In genomic region chr15:90469723-90470122, GRCh38 we compare ENCODE assay signal across 19 cellular contexts. TPM values are rescaled to one million over a fixed set of nuclear protein-coding genes. Genes with fewer than 3 reads are reported as not detected.
A peak's percentile ranks its signal among the peaks of the same experiment; 100 is the strongest.
DNase-seq lines count a peak whose midpoint lies in the region; ATAC-seq, FAIRE-seq and TF ChIP-seq lines count a peak whose summit lies in the region.
"Had no signal": no experiment of that assay in that cellular context is flagged by ENCODE, and none has a peak within 500 bp of the region (broad histone marks: within the 10 kb centered on the region; RNA-seq: fewer than 3 reads in every experiment).

No MANE protein-coding gene starts in this region.

- ATAC-seq in activated T-cell treated with anti-CD3 and anti-CD28 coated beads, Interleukin-2, amount 50 U/mL, for 72 hours (replicated peaks in 1 of 2) = no peak
- ATAC-seq in memory B cell (ENCODE audit: low read depth) = no peak
- no peak for ATAC-seq in GM19455 (IDR thresholded peaks at IDR 0.05; ENCODE audit: unreplicated experiment)
- ATAC-seq: activated CD4-positive, CD25-positive, alpha-beta regulatory T cell treated with anti-CD3 and anti-CD28 coated beads, Interleukin-2, amount 50 U/mL, for 24 hours; heart left ventricle had no signal

- intact Hi-C loops in activated T-helper 1 cell treated with anti-CD3 and anti-CD28 coated beads, Interleukin-12 subunit alpha, Interleukin-12 subunit beta, Interleukin-2, Interleukin-4 antibody, amounts not matched to agents 30 ng/mL and 10 ng/mL and 1 ng/mL, durations not matched to agents 14 hours and 24 hours and 36 hours (cut with micrococcal nuclease) = no loop called here

- H3K36me3 Mint-ChIP-seq in activated T-cell treated with anti-CD3 and anti-CD28 coated beads, Interleukin-2, amount 50 U/mL, for 72 hours (ENCODE audit: insufficient read depth in 2 of 2) = peaks cover 12 to 48% of the 10 kb centered on the region in 2 donors
- peaks cover 55% of the 10 kb centered on the region for H3K36me3 Mint-ChIP-seq in activated T-helper 1 cell treated with anti-CD3 and anti-CD28 coated beads, Interleukin-12 subunit alpha, Interleukin-12 subunit beta, Interleukin-2, Interleukin-4 antibody, amounts not matched to agents 30 ng/mL and 10 ng/mL and 1 ng/mL, durations not matched to agents 14 hours and 24 hours and 36 hours (ENCODE audit: low read depth)
- peaks cover 42% of the 10 kb centered on the region for H3K36me3 Mint-ChIP-seq in memory B cell
- peaks cover 35% of the 10 kb centered on the region for H3K36me3 Mint-ChIP-seq in type B pancreatic cell

- no peaks in the 10 kb centered on the region for H3K9me3 Mint-ChIP-seq in activated T-cell treated with anti-CD3 and anti-CD28 coated beads, Interleukin-2, amount 50 U/mL, for 72 hours
- no peaks in the 10 kb centered on the region for H3K9me3 Mint-ChIP-seq in activated T-helper 1 cell treated with anti-CD3 and anti-CD28 coated beads, Interleukin-12 subunit alpha, Interleukin-12 subunit beta, Interleukin-2, Interleukin-4 antibody, amounts not matched to agents 30 ng/mL and 10 ng/mL and 1 ng/mL, durations not matched to agents 14 hours and 24 hours and 36 hours
- H3K9me3 Mint-ChIP-seq in memory B cell (no peaks in the 10 kb centered on the region), type B pancreatic cell (no peaks in the 10 kb centered on the region)

- H3K4me1 Mint-ChIP-seq in activated T-cell treated with anti-CD3 and anti-CD28 coated beads, Interleukin-2, amount 50 U/mL, for 72 hours (ENCODE audit: low read depth) = peaks cover under 1% of the 10 kb centered on the region
- H3K4me1 Mint-ChIP-seq in activated T-helper 1 cell treated with anti-CD3 and anti-CD28 coated beads, Interleukin-12 subunit alpha, Interleukin-12 subunit beta, Interleukin-2, Interleukin-4 antibody, amounts not matched to agents 30 ng/mL and 10 ng/mL and 1 ng/mL, durations not matched to agents 14 hours and 24 hours and 36 hours (ENCODE audit: low read depth) = peaks cover 20% of the 10 kb centered on the region
- H3K4me1 Mint-ChIP-seq in memory B cell = peaks cover 7% of the 10 kb centered on the region
- H3K4me1 Mint-ChIP-seq in type B pancreatic cell (ENCODE audit: unreplicated experiment) = no peaks in the 10 kb centered on the region

- no peak overlapping the region for H3K4me3 Mint-ChIP-seq in activated T-cell treated with anti-CD3 and anti-CD28 coated beads, Interleukin-2, amount 50 U/mL, for 72 hours
- no peak overlapping the region for H3K4me3 Mint-ChIP-seq in activated T-helper 1 cell treated with anti-CD3 and anti-CD28 coated beads, Interleukin-12 subunit alpha, Interleukin-12 subunit beta, Interleukin-2, Interleukin-4 antibody, amounts not matched to agents 30 ng/mL and 10 ng/mL and 1 ng/mL, durations not matched to agents 14 hours and 24 hours and 36 hours
- H3K4me3 Mint-ChIP-seq in memory B cell (no peak overlapping the region), type B pancreatic cell (no peak overlapping the region)

- no peak for DNase-seq in activated T-cell treated with anti-CD3 and anti-CD28 coated beads, Interleukin-2, amount 50 U/mL, for 72 hours
- DNase-seq in activated T-cell treated with anti-CD3 and anti-CD28 coated beads, Interleukin-2, amount 50 U/mL, for 1 hour = no peak
- DNase-seq in activated T-helper 1 cell treated with anti-CD3 and anti-CD28 coated beads, Interleukin-12 subunit alpha, Interleukin-12 subunit beta, Interleukin-2, Interleukin-4 antibody, amounts not matched to agents 30 ng/mL and 10 ng/mL and 1 ng/mL, durations not matched to agents 14 hours and 24 hours and 36 hours (ENCODE audit: low spot score) = no peak
- DNase-seq in memory B cell (ENCODE audit: low spot score in 2 of 2) = no peak
- no peak for DNase-seq in type B pancreatic cell (ENCODE audit: extremely low spot score, unreplicated experiment)
- DNase-seq in RCC 7860 (ENCODE audit: low spot score) = no peak
- DNase-seq in NCI-H345 treated with DMSO at 0.1 percent for 48 hours (lab: John Stamatoyannopoulos, UW; ENCODE audit: unreplicated experiment) = no peak
- DNase-seq: activated naive CD4-positive, alpha-beta T cell treated with anti-CD3 and anti-CD28 coated beads, Interleukin-2, amount 50 U/mL, for 16 hours; C1 segment of cervical spinal cord; cortex of kidney; heart left ventricle; NCI-H1092 treated with DMSO at 0.1 percent for 48 hours; NCI-H2081; NCI-H446 treated with DMSO at 0.1 percent for 48 hours; nucleus accumbens; stimulated activated CD4-positive, alpha-beta T cell treated with anti-CD3 and anti-CD28 coated beads, Interleukin-4, amount 100 ng/mL, for 1 hour; T1000 had no signal

- no peak for TF ChIP-seq CTCF in type B pancreatic cell (conservative IDR thresholded peaks at IDR 0.05)

- H3K27ac Mint-ChIP-seq in activated T-cell treated with anti-CD3 and anti-CD28 coated beads, Interleukin-2, amount 50 U/mL, for 72 hours = peak overlapping the region; percentile 64
- peak overlapping the region; percentile 24 for H3K27ac Mint-ChIP-seq in activated T-helper 1 cell treated with anti-CD3 and anti-CD28 coated beads, Interleukin-12 subunit alpha, Interleukin-12 subunit beta, Interleukin-2, Interleukin-4 antibody, amounts not matched to agents 30 ng/mL and 10 ng/mL and 1 ng/mL, durations not matched to agents 14 hours and 24 hours and 36 hours
- H3K27ac Mint-ChIP-seq in memory B cell (peak overlapping the region; percentile 76), type B pancreatic cell (peak overlapping the region; percentile 20)

- no peaks in the 10 kb centered on the region for H3K27me3 Mint-ChIP-seq in activated T-cell treated with anti-CD3 and anti-CD28 coated beads, Interleukin-2, amount 50 U/mL, for 72 hours (ENCODE audit: low read depth)
- no peaks in the 10 kb centered on the region for H3K27me3 Mint-ChIP-seq in activated T-helper 1 cell treated with anti-CD3 and anti-CD28 coated beads, Interleukin-12 subunit alpha, Interleukin-12 subunit beta, Interleukin-2, Interleukin-4 antibody, amounts not matched to agents 30 ng/mL and 10 ng/mL and 1 ng/mL, durations not matched to agents 14 hours and 24 hours and 36 hours (ENCODE audit: insufficient read depth)
- no peaks in the 10 kb centered on the region for H3K27me3 Mint-ChIP-seq in memory B cell
- no peaks in the 10 kb centered on the region for H3K27me3 Mint-ChIP-seq in type B pancreatic cell

- FAIRE-seq in RCC 7860 (lab: Jason Lieb, UNC) = no peak

RNA-seq across cellular contexts. Expression of gene CRTC3, which starts 60.0 kb away (rescaled TPM):
- total RNA-seq in activated T-cell treated with anti-CD3 and anti-CD28 coated beads, Interleukin-2, amount 50 U/mL, for 72 hours = 10 to 100 TPM; 73.2 to 77.3 TPM
- 54.0 and 61.2 TPM in 2 replicates for total RNA-seq in activated T-helper 1 cell treated with anti-CD3 and anti-CD28 coated beads, Interleukin-12 subunit alpha, Interleukin-12 subunit beta, Interleukin-2, Interleukin-4 antibody, amounts not matched to agents 30 ng/mL and 10 ng/mL and 1 ng/mL, durations not matched to agents 14 hours and 24 hours and 36 hours
- 26.2 and 31.4 TPM in 2 replicates for total RNA-seq in type B pancreatic cell (ENCODE audit: low replicate concordance)

Comparison
In these comparisons a context has a peak if more than half of its experiments do, and no peak if none do; other contexts are left out.
1. H3K27ac Mint-ChIP-seq: peak in every context shown above with its lines; median percentile 76 in memory B cell; 64 in activated T-cell treated with anti-CD3 and anti-CD28 coated beads, Interleukin-2, amount 50 U/mL, for 72 hours; 24 in activated T-helper 1 cell treated with anti-CD3 and anti-CD28 coated beads, Interleukin-12 subunit alpha, Interleukin-12 subunit beta, Interleukin-2, Interleukin-4 antibody, amounts not matched to agents 30 ng/mL and 10 ng/mL and 1 ng/mL, durations not matched to agents 14 hours and 24 hours and 36 hours; 20 in type B pancreatic cell.